ENCODE assay signal across 8 cellular contexts in genomic region chr19:40225440-40226305, GRCh38. TPM values are rescaled to one million over a fixed set of nuclear protein-coding genes. Genes with fewer than 3 reads are reported as not detected.
DNase-seq lines count a peak whose midpoint lies in the region; TF ChIP-seq lines count a peak whose summit lies in the region.

No MANE protein-coding gene starts in this region.

- peak overlapping the region in 3 of 8 donors; percentile 21 to 34 (median 22) for H3K27ac Mint-ChIP-seq in CD8-positive, alpha-beta memory T cell

- H3K9ac ChIP-seq in HUES6 (ENCODE audit: low read length) (no peak overlapping the region), neuronal stem cell (ENCODE audit: low read depth, low read length, poor library complexity) (no peak overlapping the region)

- no peak overlapping the region for H2BK15ac ChIP-seq in neuronal stem cell (ENCODE audit: low read length)

- no peak overlapping the region for H4K91ac ChIP-seq in neuronal stem cell (ENCODE audit: low read depth, low read length, poor library complexity)

- no peak overlapping the region for H2BK12ac ChIP-seq in neuronal stem cell (ENCODE audit: low read length)

- H3K9me3 ChIP-seq in CD8-positive, alpha-beta memory T cell (ENCODE audit: low read length): no peaks in the 10 kb centered on the region
- no peaks in the 10 kb centered on the region for H3K9me3 ChIP-seq in HUES6 (ENCODE audit: control insufficient read depth, insufficient read depth, low read depth, low read length)
- H3K9me3 ChIP-seq in neuronal stem cell (replicated peaks in 1 of 2; ENCODE audit: control insufficient read depth in 2 of 2, insufficient read depth in 1 of 2, low read depth in 1 of 2, low read length in 2 of 2): peaks cover 0 to 2% of the 10 kb centered on the region in 2 donors

- no CpG with 5 or more reads among the region's 21 CpGs for WGBS in neuronal stem cell (ENCODE audit: extremely low coverage in 2 of 2, insufficient read length in 2 of 2, insufficient replicate concordance in 1 of 2), 2 donors

- H3K4me1 Mint-ChIP-seq in CD8-positive, alpha-beta memory T cell: peaks cover 12 to 22% (median 17%) of the 10 kb centered on the region in 3 donors

- no peaks in the 10 kb centered on the region for H3K79me1 ChIP-seq in neuronal stem cell (ENCODE audit: low read depth, low read length)

- POLR2A ChIA-PET in CD8-positive, alpha-beta memory T cell (lab: Charles Lee): interaction anchor here (0.5 kb wide), 1 partner anchor 82 kb away, joined by 3 read pairs; no protein-coding TSS in a partner anchor

- CTCF ChIA-PET in CD8-positive, alpha-beta memory T cell (lab: Charles Lee): no interaction called here

- H3K4ac ChIP-seq in neuronal stem cell (ENCODE audit: low read length): no peak overlapping the region

- peaks cover 26% of the 10 kb centered on the region for H3K4me1 ChIP-seq in CD8-positive, alpha-beta memory T cell (ENCODE audit: insufficient read depth, low read length)
- peaks cover 30% of the 10 kb centered on the region; the same call in 1 of the 2 replicates for H3K4me1 ChIP-seq in HUES6 (ENCODE audit: control insufficient read depth, insufficient read depth, low read length)
- peaks cover 0 to 10% of the 10 kb centered on the region in 2 donors for H3K4me1 ChIP-seq in neuronal stem cell (ENCODE audit: control insufficient read depth in 2 of 2, insufficient read depth in 1 of 2, low read depth in 1 of 2, low read length in 2 of 2)

- peak; percentile 42 for TF ChIP-seq CTCF in choroid plexus epithelial cell (conservative IDR thresholded peaks at IDR 0.05; ENCODE audit: low read depth, low read length)

- H3K36me3 Mint-ChIP-seq in CD8-positive, alpha-beta memory T cell: peaks cover 0 to 5% (median 2%) of the 10 kb centered on the region in 3 donors

- no peaks in the 10 kb centered on the region for H3K36me3 ChIP-seq in CD8-positive, alpha-beta memory T cell (ENCODE audit: insufficient read depth, low read length)
- H3K36me3 ChIP-seq in HUES6 (ENCODE audit: control insufficient read depth, insufficient read depth, low read length): no peaks in the 10 kb centered on the region
- H3K36me3 ChIP-seq in neuronal stem cell (replicated peaks in 1 of 2; ENCODE audit: control insufficient read depth in 2 of 2, insufficient read depth in 2 of 2, low read length in 2 of 2): no peaks in the 10 kb centered on the region

- H3K27me3 ChIP-seq in CD8-positive, alpha-beta memory T cell (ENCODE audit: insufficient read depth, low read length, poor library complexity, severe bottlenecking): peaks cover 22% of the 10 kb centered on the region
- peaks cover 38% of the 10 kb centered on the region for H3K27me3 ChIP-seq in HUES6 (ENCODE audit: control insufficient read depth, insufficient read depth, low read length)
- peaks cover 0 to 14% (median 4%) of the 10 kb centered on the region in 3 experiments for H3K27me3 ChIP-seq in neuronal stem cell (ENCODE audit: control insufficient read depth in 3 of 3, insufficient read depth in 3 of 3, low read depth in 1 of 3, low read length in 3 of 3)

- peak overlapping the region; percentile 79 for H3K18ac ChIP-seq in neuronal stem cell (ENCODE audit: low read length)

- no peak overlapping the region for H2BK120ac ChIP-seq in neuronal stem cell (ENCODE audit: low read depth, low read length)

- no peak overlapping the region for H3K27ac ChIP-seq in CD8-positive, alpha-beta memory T cell (ENCODE audit: low read depth, low read length)
- no peak overlapping the region for H3K27ac ChIP-seq in HUES6 (ENCODE audit: low read depth, low read length)
- no peak overlapping the region for H3K27ac ChIP-seq in neuronal stem cell (replicated peaks; ENCODE audit: low read length)

- H2BK5ac ChIP-seq in neuronal stem cell (ENCODE audit: low read length): no peak overlapping the region

- no peak for DNase-seq in CD8-positive, alpha-beta memory T cell
- peak; percentile 56 for DNase-seq in choroid plexus epithelial cell (ENCODE audit: low read depth)
- no peak for DNase-seq in neuronal stem cell (ENCODE audit: low spot score)
- DNase-seq in cortex of kidney (lab: John Stamatoyannopoulos, UW): no peak
- DNase-seq in activated CD8-positive, alpha-beta memory T cell treated with anti-CD3 and anti-CD28 coated beads for 24 hours: no peak
- no peak for DNase-seq in stimulated activated CD4-positive, alpha-beta T cell treated with anti-CD3 and anti-CD28 coated beads, Interleukin-4, amount 100 ng/mL, for 4 hours
- DNase-seq in stimulated activated CD4-positive, alpha-beta T cell treated with anti-CD3 and anti-CD28 coated beads, Interleukin-15, amount 100 ng/mL, for 24 hours: no peak

- no peak overlapping the region for H3K4me2 ChIP-seq in neuronal stem cell (ENCODE audit: insufficient read depth, low read length, poor library complexity, severe bottlenecking)

- H3K23ac ChIP-seq in neuronal stem cell (ENCODE audit: low read depth, low read length, poor library complexity): no peak overlapping the region

- H4K8ac ChIP-seq in neuronal stem cell (ENCODE audit: low read depth, low read length): peak overlapping the region; percentile 74

- H3K4me3 Mint-ChIP-seq in CD8-positive, alpha-beta memory T cell: peak overlapping the region in 5 of 7 donors; percentile 2 to 59 (median 45)

- H2AK5ac ChIP-seq in neuronal stem cell (ENCODE audit: low read depth, low read length): peak overlapping the region; percentile 24

- no peak overlapping the region for H3K4me3 ChIP-seq in CD8-positive, alpha-beta memory T cell (ENCODE audit: low read length)
- H3K4me3 ChIP-seq in HUES6 (ENCODE audit: low read depth, low read length): peak overlapping the region; percentile 37; the same call in 1 of the 2 replicates
- H3K4me3 ChIP-seq in choroid plexus epithelial cell (ENCODE audit: low read depth, low read length): peak overlapping the region; percentile 51
- H3K4me3 ChIP-seq in neuronal stem cell (ENCODE audit: low read length in 2 of 2): no peak overlapping the region

- peaks cover 30 to 42% of the 10 kb centered on the region in 2 donors for H3K27me3 Mint-ChIP-seq in CD8-positive, alpha-beta memory T cell

- H3K14ac ChIP-seq in neuronal stem cell (ENCODE audit: low read length): peak overlapping the region; percentile 78

- H3K9me3 Mint-ChIP-seq in CD8-positive, alpha-beta memory T cell: peaks cover 0 to 8% (median 0%) of the 10 kb centered on the region in 5 donors

- peak overlapping the region; percentile 88 for H2AFZ ChIP-seq in neuronal stem cell (ENCODE audit: low read length)

RNA-seq across cellular contexts. Expression of gene CCNP, which starts 0.8 kb away (rescaled TPM):
- total RNA-seq in CD8-positive, alpha-beta memory T cell: under 1 TPM in 1 of 2 experiments, not detected in 1; 0.11 TPM
- polyA plus RNA-seq in CD8-positive, alpha-beta memory T cell: not detected
- 0.66 TPM for polyA plus RNA-seq in neuronal stem cell (2013, experiment 1 of 2)
- 0.69 TPM for polyA plus RNA-seq in neuronal stem cell (2013, experiment 2 of 2)

RNA-seq across cellular contexts. Expression of gene TTC9B, which starts 7.5 kb away (rescaled TPM):
- total RNA-seq in CD8-positive, alpha-beta memory T cell: not detected
- not detected for polyA plus RNA-seq in CD8-positive, alpha-beta memory T cell
- polyA plus RNA-seq in neuronal stem cell (2013, experiment 1 of 2): not detected
- not detected for polyA plus RNA-seq in neuronal stem cell (2013, experiment 2 of 2)

RNA-seq across cellular contexts. Expression of gene MAP3K10, which starts 34.4 kb away (rescaled TPM):
- 10 to 100 TPM; 13.9 to 15.4 TPM for total RNA-seq in CD8-positive, alpha-beta memory T cell
- polyA plus RNA-seq in CD8-positive, alpha-beta memory T cell: 1.3 TPM
- 13.5 TPM for polyA plus RNA-seq in neuronal stem cell (2013, experiment 1 of 2)
- 13.6 TPM for polyA plus RNA-seq in neuronal stem cell (2013, experiment 2 of 2)

RNA-seq across cellular contexts. Expression of gene AKT2, which starts 59.5 kb away (rescaled TPM):
- 100 to 1,000 TPM; 124 to 132 TPM for total RNA-seq in CD8-positive, alpha-beta memory T cell
- 27.0 TPM for polyA plus RNA-seq in CD8-positive, alpha-beta memory T cell
- polyA plus RNA-seq in neuronal stem cell (2013, experiment 1 of 2): 104 TPM
- 107 TPM for polyA plus RNA-seq in neuronal stem cell (2013, experiment 2 of 2)

Comparison
In these comparisons a context has a peak if more than half of its experiments do, and no peak if none do; other contexts are left out.
1. H3K4me3 ChIP-seq: peak in HUES6 (single experiment) and choroid plexus epithelial cell (single experiment); none in CD8-positive, alpha-beta memory T cell (single experiment) and neuronal stem cell (0 of 2).